Comparison of ENCODE assay signal across 10 cellular contexts in genomic region chr22:35749808-35750207, GRCh38. TPM values are rescaled to one million over a fixed set of nuclear protein-coding genes. Genes with fewer than 3 reads are reported as not detected.
A peak's percentile ranks its signal among the peaks of the same experiment; 100 is the strongest.
DNase-seq lines count a peak whose midpoint lies in the region; ATAC-seq and TF ChIP-seq lines count a peak whose summit lies in the region.
"Had no signal": no experiment of that assay in that cellular context is flagged by ENCODE, and none has a peak within 500 bp of the region (broad histone marks: within the 10 kb centered on the region; RNA-seq: fewer than 3 reads in every experiment).

No MANE protein-coding gene starts in this region.

- H3K27ac ChIP-seq in cardiac muscle cell, result peak overlapping the region; percentile 14
- peak overlapping the region; percentile 99 for H3K27ac ChIP-seq in SK-N-MC
- H3K27ac ChIP-seq: RWPE1, skin epidermis had no signal

- no peaks in the 10 kb centered on the region for H3K27me3 ChIP-seq in cardiac muscle cell

- H3K36me3 ChIP-seq in cardiac muscle cell, result peaks cover 29% of the 10 kb centered on the region
- peaks cover 25% of the 10 kb centered on the region for H3K36me3 ChIP-seq in SK-N-MC (ENCODE audit: insufficient read depth, low read length)

- DNase-seq in cardiac muscle cell (ENCODE audit: low read depth in 1 of 2, low spot score in 1 of 2) (peak in 1 of 2 donors; percentile 36), Right ventricle myocardium inferior (ENCODE audit: missing footprints) (no peak), SK-N-MC (ENCODE audit: low read depth, low spot score) (peak; percentile 97), stromal cell of bone marrow (ENCODE audit: low read depth) (peak; percentile 76), HUDEP-2 (lab: John Stamatoyannopoulos, UW; ENCODE audit: unreplicated experiment in 76 of 76) (no peak), cerebellum (ENCODE audit: low spot score) (no peak)

- H3K9ac ChIP-seq in SK-N-MC (ENCODE audit: insufficient read length), result peak overlapping the region; percentile 60

- H3K9me3 ChIP-seq in cardiac muscle cell (ENCODE audit: low read depth), result no peaks in the 10 kb centered on the region
- no peaks in the 10 kb centered on the region for H3K9me3 ChIP-seq in SK-N-MC (ENCODE audit: low read depth, low read length)

- no peak for ATAC-seq in Right ventricle myocardium inferior
- ATAC-seq in HG02938 (IDR thresholded peaks at IDR 0.05; ENCODE audit: unreplicated experiment), result peak; percentile 72
- ATAC-seq in HG03025 (IDR thresholded peaks at IDR 0.05; ENCODE audit: low FRiP score, unreplicated experiment), result no peak

- H3K4me3 ChIP-seq in cardiac muscle cell (no peak overlapping the region), SK-N-MC (peak overlapping the region; percentile 68)
- H3K4me3 ChIP-seq: skin epidermis had no signal

- peaks cover 21% of the 10 kb centered on the region for H3K4me1 ChIP-seq in cardiac muscle cell (ENCODE audit: low read depth)

- intact Hi-C loops in Right ventricle myocardium inferior (cut with DNase I), result loop anchor here (5.0 to 10.0 kb wide), 3 partner anchors 87 to 315 kb away; no protein-coding TSS in a partner anchor

- no peak for TF ChIP-seq CTCF in cardiac muscle cell (IDR thresholded peaks at IDR 0.05; ENCODE audit: low read depth, low read length)

RNA-seq across cellular contexts. Expression of gene APOL5, which starts 32.1 kb away (rescaled TPM):
- total RNA-seq in cardiac muscle cell (not detected in 2 replicates), Right ventricle myocardium inferior (not detected), cerebellum (not detected)
- polyA plus RNA-seq in cardiac muscle cell, result not detected in 2 replicates

Comparison
In these comparisons a context has a peak if more than half of its experiments do, and no peak if none do; other contexts are left out.
1. DNase-seq: peak in SK-N-MC (single experiment) and stromal cell of bone marrow (single experiment); none in Right ventricle myocardium inferior (single experiment), HUDEP-2 (0 of 76) and cerebellum (single experiment).